17 cellular contexts compared by ENCODE assay signal in the genomic region with DNA sequence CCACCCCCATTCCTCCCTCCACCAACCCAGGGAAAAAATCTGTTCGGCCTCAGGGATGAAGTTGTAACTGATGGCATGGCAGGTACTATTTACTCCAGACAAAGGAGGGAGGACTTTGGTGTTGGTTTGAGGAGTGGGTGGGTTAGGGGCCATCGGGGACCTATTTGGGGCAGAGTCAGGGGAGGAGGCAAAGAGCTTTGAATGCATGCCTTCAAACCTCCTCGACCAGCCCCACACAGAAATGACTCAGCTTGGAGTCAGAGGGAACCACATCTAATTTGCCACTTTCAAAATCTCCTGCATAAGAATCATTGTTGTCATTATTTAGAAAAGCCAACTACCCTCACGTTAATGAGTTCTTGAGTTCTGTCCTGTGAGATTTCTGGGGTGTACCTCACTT. TPM values are rescaled to one million over a fixed set of nuclear protein-coding genes. Genes with fewer than 3 reads are reported as not detected.
A peak's percentile ranks its signal among the peaks of the same experiment; 100 is the strongest.
DNase-seq lines count a peak whose midpoint lies in the region; ATAC-seq and TF ChIP-seq lines count a peak whose summit lies in the region.
"Had no signal": no experiment of that assay in that cellular context is flagged by ENCODE, and none has a peak within 500 bp of the region (broad histone marks: within the 10 kb centered on the region; RNA-seq: fewer than 3 reads in every experiment).

No MANE protein-coding gene starts in this region.

- CTCF ChIA-PET in HEK293 (lab: Yijun Ruan, JAX): interaction anchor here (0.8 to 1.4 kb wide), 2 partner anchors 40 to 1185 kb away, joined by 5 to 7 read pairs; no protein-coding TSS in a partner anchor

- no peak overlapping the region for H3K4me2 ChIP-seq in mesenchymal stem cell (ENCODE audit: low read length, poor library complexity, severe bottlenecking)

- H3K36me3 Mint-ChIP-seq in activated T-helper 17 cell treated with anti-CD3 and anti-CD28 coated beads, Interleukin-2, amount 50 U/mL, for 72 hours (ENCODE audit: low read depth): no peaks in the 10 kb centered on the region
- no peaks in the 10 kb centered on the region for H3K36me3 Mint-ChIP-seq in osteocyte (ENCODE audit: unreplicated experiment)

- H2AFZ ChIP-seq in mesenchymal stem cell (ENCODE audit: low read depth, low read length): no peak overlapping the region

- in situ Hi-C loops in HAP-1 (cut with MboI; ENCODE audit: low sequenced_read_pairs): no loop called here

- H3K4me1 Mint-ChIP-seq in activated T-helper 17 cell treated with anti-CD3 and anti-CD28 coated beads, Interleukin-2, amount 50 U/mL, for 72 hours: no peaks in the 10 kb centered on the region
- H3K4me1 Mint-ChIP-seq in osteocyte (ENCODE audit: unreplicated experiment): peaks cover 10% of the 10 kb centered on the region

- DNase-seq in AG10803 (ENCODE audit: low read depth): peak; percentile 15
- peak; percentile 5 for DNase-seq in mesenchymal stem cell
- no peak for DNase-seq in HAP-1 (ENCODE audit: low spot score in 2 of 2)
- no peak for DNase-seq in NCI-H82 (lab: John Stamatoyannopoulos, UW)
- DNase-seq in osteocyte (ENCODE audit: extremely low spot score, unreplicated experiment): no peak
- no peak for DNase-seq in NCI-H2081 treated with DMSO at 0.1 percent for 48 hours (lab: John Stamatoyannopoulos, UW)
- DNase-seq: activated CD8-positive, alpha-beta memory T cell treated with anti-CD3 and anti-CD28 coated beads, Interleukin-2, amount 10 ng/mL, durations not matched to agents 7 days and 5 days; cortex of kidney; NCI-H1105 treated with DMSO at 0.1 percent for 48 hours; NCI-H510A; Right ventricle myocardium superior; stimulated activated CD4-positive, alpha-beta T cell treated with anti-CD3 and anti-CD28 coated beads, Interleukin-4, amount 100 ng/mL, for 24 hours had no signal

- TF ChIP-seq CTCF in AG10803 (conservative IDR thresholded peaks at IDR 0.05; ENCODE audit: low read length): no peak
- no peak for TF ChIP-seq CTCF in HEK293 (tag by site-specific recombination; IDR thresholded peaks at IDR 0.05)
- TF ChIP-seq CTCF in osteocyte (IDR thresholded peaks at IDR 0.05): no peak

- no peak overlapping the region for H2BK5ac ChIP-seq in mesenchymal stem cell (ENCODE audit: low read depth, low read length, poor library complexity, severe bottlenecking)

- H3K9me3 Mint-ChIP-seq in activated T-helper 17 cell treated with anti-CD3 and anti-CD28 coated beads, Interleukin-2, amount 50 U/mL, for 72 hours: no peaks in the 10 kb centered on the region
- no peaks in the 10 kb centered on the region for H3K9me3 Mint-ChIP-seq in osteocyte (ENCODE audit: unreplicated experiment)
- H3K9me3 Mint-ChIP-seq: activated naive CD4-positive, alpha-beta T cell treated with anti-CD3 and anti-CD28 coated beads, Interleukin-2, amount 50 U/mL, for 72 hours; stimulated activated naive CD8-positive, alpha-beta T cell treated with anti-CD3 and anti-CD28 coated beads, Interleukin-15, Interleukin-2, amounts not matched to agents 100 ng/mL and 50 ng/mL, for 24 hours had no signal

- no peaks in the 10 kb centered on the region for H3K36me3 ChIP-seq in HEK293 (ENCODE audit: control insufficient read depth in 2 of 2, insufficient read depth in 1 of 2, low read length in 2 of 2)
- no peaks in the 10 kb centered on the region for H3K36me3 ChIP-seq in mesenchymal stem cell (ENCODE audit: control insufficient read depth in 1 of 2, insufficient read depth in 2 of 2, low read depth in 1 of 2, low read length in 2 of 2)
- no peaks in the 10 kb centered on the region for H3K36me3 ChIP-seq in HAP-1 (replicated peaks)

- H3K9ac ChIP-seq in mesenchymal stem cell (ENCODE audit: low read length): no peak overlapping the region

- peak; percentile 63 for ATAC-seq in activated T-helper 17 cell treated with anti-CD3 and anti-CD28 coated beads, Interleukin-2, amount 50 U/mL, for 72 hours (replicated peaks)
- ATAC-seq: activated CD8-positive, alpha-beta memory T cell treated with anti-CD3 and anti-CD28 coated beads, Interleukin-2, amount 10 ng/mL, durations not matched to agents 7 days and 5 days had no signal

- no peak overlapping the region for H2AK5ac ChIP-seq in mesenchymal stem cell (ENCODE audit: low read length, severe bottlenecking)

- H3K18ac ChIP-seq in mesenchymal stem cell (ENCODE audit: low read depth in 1 of 2, low read length in 2 of 2): no peak overlapping the region

- peaks cover 49% of the 10 kb centered on the region for H3K27me3 Mint-ChIP-seq in activated T-helper 17 cell treated with anti-CD3 and anti-CD28 coated beads, Interleukin-2, amount 50 U/mL, for 72 hours
- H3K27me3 Mint-ChIP-seq in osteocyte (ENCODE audit: unreplicated experiment): peaks cover 66% of the 10 kb centered on the region

- H3K79me1 ChIP-seq in mesenchymal stem cell (replicated peaks; ENCODE audit: low read length, poor library complexity, severe bottlenecking): no peaks in the 10 kb centered on the region

- no peak overlapping the region for H3K23ac ChIP-seq in mesenchymal stem cell (ENCODE audit: low read length in 2 of 2)

- no peak overlapping the region for H4K91ac ChIP-seq in mesenchymal stem cell (ENCODE audit: low read length)

- H3K27me3 ChIP-seq in mesenchymal stem cell (ENCODE audit: control insufficient read depth in 1 of 2, insufficient read depth in 1 of 2, low read length in 2 of 2) (peaks cover 9 to 63% of the 10 kb centered on the region in 2 experiments), HAP-1 (ENCODE audit: low read depth) (peaks cover 28% of the 10 kb centered on the region)

- H3K4me3 ChIP-seq in AG10803 (ENCODE audit: low read length) (no peak overlapping the region), HEK293 (ENCODE audit: low read depth, low read length) (no peak overlapping the region), mesenchymal stem cell (ENCODE audit: insufficient read depth in 1 of 2, low read depth in 1 of 2, low read length in 2 of 2) (no peak overlapping the region), HAP-1 (no peak overlapping the region)

- H4K8ac ChIP-seq in mesenchymal stem cell (ENCODE audit: low read length): no peak overlapping the region

- WGBS in mesenchymal stem cell: 15% methylated on average over 3 of the region's 4 CpGs

- H3K9me3 ChIP-seq in HEK293 (ENCODE audit: control insufficient read depth, insufficient read depth, low read depth, low read length) (no peaks in the 10 kb centered on the region), mesenchymal stem cell (ENCODE audit: control insufficient read depth, low read length) (no peaks in the 10 kb centered on the region), HAP-1 (no peaks in the 10 kb centered on the region)

- H3K27ac Mint-ChIP-seq in activated T-helper 17 cell treated with anti-CD3 and anti-CD28 coated beads, Interleukin-2, amount 50 U/mL, for 72 hours: no peak overlapping the region
- no peak overlapping the region for H3K27ac Mint-ChIP-seq in osteocyte (ENCODE audit: unreplicated experiment)
- H3K27ac Mint-ChIP-seq: activated CD8-positive, alpha-beta memory T cell treated with anti-CD3 and anti-CD28 coated beads, Interleukin-2, amount 10 ng/mL, durations not matched to agents 7 days and 5 days; activated naive CD4-positive, alpha-beta T cell treated with anti-CD3 and anti-CD28 coated beads, Interleukin-2, amount 50 U/mL, for 72 hours; stimulated activated naive CD8-positive, alpha-beta T cell treated with anti-CD3 and anti-CD28 coated beads, Interleukin-15, Interleukin-2, amounts not matched to agents 100 ng/mL and 50 ng/mL, for 24 hours had no signal

- H3K4me1 ChIP-seq in HEK293 (ENCODE audit: control insufficient read depth, insufficient read depth, low read length) (peaks cover 5% of the 10 kb centered on the region; the same call in 1 of the 2 replicates), mesenchymal stem cell (ENCODE audit: control insufficient read depth, insufficient read depth, low read depth, low read length) (peaks cover 15% of the 10 kb centered on the region), HAP-1 (no peaks in the 10 kb centered on the region)

- H3K4me3 Mint-ChIP-seq in activated T-helper 17 cell treated with anti-CD3 and anti-CD28 coated beads, Interleukin-2, amount 50 U/mL, for 72 hours: no peak overlapping the region
- no peak overlapping the region for H3K4me3 Mint-ChIP-seq in osteocyte (ENCODE audit: unreplicated experiment)
- H3K4me3 Mint-ChIP-seq: activated CD8-positive, alpha-beta memory T cell treated with anti-CD3 and anti-CD28 coated beads, Interleukin-2, amount 10 ng/mL, durations not matched to agents 7 days and 5 days; stimulated activated naive CD8-positive, alpha-beta T cell treated with anti-CD3 and anti-CD28 coated beads, Interleukin-15, Interleukin-2, amounts not matched to agents 100 ng/mL and 50 ng/mL, for 24 hours had no signal

- no peak overlapping the region for H2BK12ac ChIP-seq in mesenchymal stem cell (ENCODE audit: low read length in 2 of 2)

- H2BK120ac ChIP-seq in mesenchymal stem cell (ENCODE audit: low read depth, low read length): no peak overlapping the region

- H3K14ac ChIP-seq in mesenchymal stem cell (ENCODE audit: low read length in 2 of 2): no peak overlapping the region

- POLR2A ChIA-PET in HEK293 (lab: Yijun Ruan, JAX): interaction anchor here (0.7 kb wide), 1 partner anchor 119 kb away, joined by 7 read pairs; no protein-coding TSS in a partner anchor

- H2BK15ac ChIP-seq in mesenchymal stem cell (ENCODE audit: low read depth, poor library complexity, severe bottlenecking): no peak overlapping the region

- no peak overlapping the region for H3K4ac ChIP-seq in mesenchymal stem cell (ENCODE audit: low read depth in 1 of 2, low read length in 2 of 2)

- no peak overlapping the region for H3K27ac ChIP-seq in HEK293 (ENCODE audit: extremely low read depth, low read depth, low read length)
- H3K27ac ChIP-seq in mesenchymal stem cell (ENCODE audit: low read length, poor library complexity, severe bottlenecking): no peak overlapping the region
- H3K27ac ChIP-seq: C4-2B had no signal

TF ChIP-seq in HEK293, 187 proteins besides CTCF, POLR2A, EP300 and RAD21:
- TF ChIP-seq SCRT1 (tag by site-specific recombination; IDR thresholded peaks at IDR 0.05; ENCODE audit: borderline replicate concordance) (no peak), ZFHX2 (tag by site-specific recombination; conservative IDR thresholded peaks at IDR 0.05) (peak; percentile 60), EGR2 (tag by site-specific recombination; IDR thresholded peaks at IDR 0.05; ENCODE audit: low read depth) (peak; percentile 18; the same call in 1 of the 2 replicates)

RNA-seq across cellular contexts. Expression of a gene that starts 4.1 kb away (rescaled TPM):
- total RNA-seq in activated T-helper 17 cell treated with anti-CD3 and anti-CD28 coated beads, Interleukin-2, amount 50 U/mL, for 72 hours: under 1 TPM; 0.04 to 0.40 TPM
- 0.11 TPM for polyA plus RNA-seq in mesenchymal stem cell (2013, experiment 1 of 2)
- polyA plus RNA-seq in mesenchymal stem cell (2013, experiment 2 of 2): 0.11 TPM
- total RNA-seq in osteocyte: 0.11 and 0.16 TPM in 2 replicates
- total RNA-seq: activated naive CD4-positive, alpha-beta T cell treated with anti-CD3 and anti-CD28 coated beads, Interleukin-2, amount 50 U/mL, for 72 hours had no signal

Comparison
In these comparisons a context has a peak if more than half of its experiments do, and no peak if none do; other contexts are left out.
1. DNase-seq: peak in AG10803 (single experiment) and mesenchymal stem cell (single experiment); none in HAP-1 (0 of 2), NCI-H82 (single experiment), osteocyte (single experiment) and NCI-H2081 treated with DMSO at 0.1 percent for 48 hours (single experiment).